Comparison of ENCODE assay signal across 12 cellular contexts in the genomic region with DNA sequence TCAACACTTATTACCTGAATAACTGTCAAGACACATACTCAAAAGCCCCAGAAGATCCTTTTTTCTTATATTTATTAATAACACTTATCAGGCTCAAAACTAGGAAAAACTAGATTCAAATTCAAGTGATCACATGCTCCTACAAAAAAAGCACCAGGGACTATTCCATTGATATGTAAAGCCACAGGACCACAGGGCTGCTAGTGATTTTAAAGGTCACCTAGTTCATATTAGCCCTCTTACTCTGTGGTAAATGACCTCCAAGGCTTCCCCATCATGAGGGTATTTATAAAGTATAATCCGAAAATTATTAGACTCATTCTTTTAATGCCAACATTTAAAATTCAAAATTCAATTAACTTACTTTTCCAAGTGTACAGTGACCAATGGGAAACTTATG. TPM values are rescaled to one million over a fixed set of nuclear protein-coding genes. Genes with fewer than 3 reads are reported as not detected.
DNase-seq lines count a peak whose midpoint lies in the region; ATAC-seq and TF ChIP-seq lines count a peak whose summit lies in the region.
"Had no signal": no experiment of that assay in that cellular context is flagged by ENCODE, and none has a peak within 500 bp of the region (broad histone marks: within the 10 kb centered on the region; RNA-seq: fewer than 3 reads in every experiment).

No MANE protein-coding gene starts in this region.

- no peak for DNase-seq in activated CD4-positive, alpha-beta T cell treated with anti-CD3 and anti-CD28 coated beads for 36 hours
- DNase-seq in activated CD4-positive, alpha-beta T cell treated with anti-CD3 and anti-CD28 coated beads for 1 hour, result no peak
- peak; percentile 97 for DNase-seq in NCI-H146 treated with DMSO at 0.1 percent for 48 hours (lab: John Stamatoyannopoulos, UW; ENCODE audit: unreplicated experiment)
- DNase-seq in neural progenitor cell (ENCODE audit: low spot score), result no peak
- DNase-seq in midbrain (lab: John Stamatoyannopoulos, UW), result no peak
- no peak for DNase-seq in stimulated activated CD4-positive, alpha-beta T cell treated with anti-CD3 and anti-CD28 coated beads, Interleukin-15, amount 100 ng/mL, for 24 hours
- DNase-seq in stimulated activated CD4-positive, alpha-beta T cell treated with anti-CD3 and anti-CD28 coated beads, Interleukin-1b, Interleukin-23, amount 100 ng/mL, for 48 hours, result no peak
- DNase-seq: Kasumi-1 had no signal

- peak overlapping the region; percentile 22 for H3K27ac ChIP-seq in neural progenitor cell
- H3K27ac ChIP-seq: BLaER1 treated with 17β-estradiol and CSF1 and Interleukin-3, amounts not matched to agents 10 nM and 100 nM had no signal

- H3K27me3 Mint-ChIP-seq in activated CD4-positive, alpha-beta T cell treated with anti-CD3 and anti-CD28 coated beads for 36 hours, result no peaks in the 10 kb centered on the region
- H3K27me3 Mint-ChIP-seq in brain, result no peaks in the 10 kb centered on the region
- H3K27me3 Mint-ChIP-seq in neural progenitor cell (ENCODE audit: insufficient read depth, low read depth), result no peaks in the 10 kb centered on the region

- H4K20me1 ChIP-seq in neural progenitor cell (ENCODE audit: low read depth), result no peaks in the 10 kb centered on the region

- H3K4me3 Mint-ChIP-seq in activated CD4-positive, alpha-beta T cell treated with anti-CD3 and anti-CD28 coated beads for 36 hours, result no peak overlapping the region
- H3K4me3 Mint-ChIP-seq in brain (peak overlapping the region in 1 of 5 experiments; percentile 55), neural progenitor cell (no peak overlapping the region)

- ATAC-seq in activated CD4-positive, alpha-beta T cell treated with anti-CD3 and anti-CD28 coated beads for 36 hours, result no peak
- ATAC-seq: Right ventricle myocardium inferior had no signal

- TF ChIP-seq CTCF in brain (conservative IDR thresholded peaks at IDR 0.05), result no peak
- no peak for TF ChIP-seq CTCF in neural progenitor cell (IDR thresholded peaks at IDR 0.05)

- intact Hi-C loops in activated CD4-positive, alpha-beta T cell treated with anti-CD3 and anti-CD28 coated beads for 36 hours (cut with DNase I, micrococcal nuclease), result no loop called here

- H3K27ac Mint-ChIP-seq in activated CD4-positive, alpha-beta T cell treated with anti-CD3 and anti-CD28 coated beads for 36 hours, result peak overlapping the region; percentile 10
- peak overlapping the region in 3 of 5 experiments; percentile 59 to 76 (median 72) for H3K27ac Mint-ChIP-seq in brain
- no peak overlapping the region for H3K27ac Mint-ChIP-seq in neural progenitor cell

- H3K36me3 Mint-ChIP-seq in activated CD4-positive, alpha-beta T cell treated with anti-CD3 and anti-CD28 coated beads for 36 hours (ENCODE audit: low read depth), result peaks cover 63% of the 10 kb centered on the region
- H3K36me3 Mint-ChIP-seq in brain, result peaks cover 44% of the 10 kb centered on the region
- H3K36me3 Mint-ChIP-seq in neural progenitor cell, result peaks cover 14% of the 10 kb centered on the region

- POLR2A ChIA-PET in activated CD4-positive, alpha-beta T cell treated with anti-CD3 and anti-CD28 coated beads for 36 hours (lab: Charles Lee), result interaction anchor here (0.6 kb wide), 1 partner anchor 233 kb away, joined by 3 read pairs; no protein-coding TSS in a partner anchor

- H3K36me3 ChIP-seq in neural progenitor cell, result peaks cover 40% of the 10 kb centered on the region

- no peak overlapping the region for H3K4me3 ChIP-seq in neural progenitor cell
- H3K4me3 ChIP-seq: BLaER1 treated with 17β-estradiol and CSF1 and Interleukin-3, amounts not matched to agents 10 nM and 100 nM; HAP-1 had no signal

- no peak overlapping the region for H3K9ac ChIP-seq in neural progenitor cell
- H3K9ac ChIP-seq: BLaER1 treated with 17β-estradiol and CSF1 and Interleukin-3, amounts not matched to agents 10 nM and 100 nM had no signal

- CTCF ChIA-PET in activated CD4-positive, alpha-beta T cell treated with anti-CD3 and anti-CD28 coated beads for 36 hours (lab: Charles Lee), result interaction anchor here (0.7 kb wide), 1 partner anchor 15 kb away, joined by 4 read pairs; no protein-coding TSS in a partner anchor

- no peak overlapping the region for H3K4me2 ChIP-seq in neural progenitor cell
- H3K4me2 ChIP-seq: BLaER1 treated with 17β-estradiol and CSF1 and Interleukin-3, amounts not matched to agents 10 nM and 100 nM had no signal

- H3K4me1 Mint-ChIP-seq in activated CD4-positive, alpha-beta T cell treated with anti-CD3 and anti-CD28 coated beads for 36 hours, result no peaks in the 10 kb centered on the region
- peaks cover 93% of the 10 kb centered on the region for H3K4me1 Mint-ChIP-seq in brain
- H3K4me1 Mint-ChIP-seq in neural progenitor cell, result no peaks in the 10 kb centered on the region

- no peaks in the 10 kb centered on the region for H3K9me3 Mint-ChIP-seq in activated CD4-positive, alpha-beta T cell treated with anti-CD3 and anti-CD28 coated beads for 36 hours (ENCODE audit: low read depth)
- no peaks in the 10 kb centered on the region for H3K9me3 Mint-ChIP-seq in brain
- H3K9me3 Mint-ChIP-seq in neural progenitor cell, result no peaks in the 10 kb centered on the region

- H3K4me1 ChIP-seq in neural progenitor cell, result no peaks in the 10 kb centered on the region
- H3K4me1 ChIP-seq: BLaER1 treated with 17β-estradiol and CSF1 and Interleukin-3, amounts not matched to agents 10 nM and 100 nM had no signal

- H2AFZ ChIP-seq in neural progenitor cell (replicated peaks), result no peak overlapping the region

- no peaks in the 10 kb centered on the region for H3K27me3 ChIP-seq in neural progenitor cell
- H3K27me3 ChIP-seq: BLaER1 treated with 17β-estradiol and CSF1 and Interleukin-3, amounts not matched to agents 10 nM and 100 nM had no signal

- H3F3A ChIP-seq in neural progenitor cell (ENCODE audit: low read depth), result peaks cover 3% of the 10 kb centered on the region

- no peaks in the 10 kb centered on the region for H3K9me3 ChIP-seq in neural progenitor cell (ENCODE audit: low read depth)
- H3K9me3 ChIP-seq: BLaER1 treated with 17β-estradiol and CSF1 and Interleukin-3, amounts not matched to agents 10 nM and 100 nM; HAP-1 had no signal

- H3K79me2 ChIP-seq in neural progenitor cell (ENCODE audit: low read depth), result peaks cover 13% of the 10 kb centered on the region

RNA-seq across cellular contexts. Expression of gene LRPPRC, which starts 52.5 kb away (rescaled TPM):
- 100 to 1,000 TPM; 189 to 191 TPM for total RNA-seq in activated CD4-positive, alpha-beta T cell treated with anti-CD3 and anti-CD28 coated beads for 36 hours
- 27.2 TPM for polyA plus RNA-seq in brain (ENCODE audit: insufficient read depth, low read depth, low replicate concordance)
- total RNA-seq in neural progenitor cell (ENCODE audit: low replicate concordance), result 121 and 214 TPM in 2 replicates
